1 cellular context compared by ENCODE assay signal in genomic region chr9:123679330-123679987, GRCh38.
A peak's percentile ranks its signal among the peaks of the same experiment; 100 is the strongest.
TF ChIP-seq lines count a peak whose summit lies in the region.

No MANE protein-coding gene starts in this region.

TF ChIP-seq in GM12878, 131 proteins besides CTCF, POLR2A, EP300 and RAD21 (continued from another document and continues in another):
- TF ChIP-seq SIN3A (IDR thresholded peaks at IDR 0.05; ENCODE audit: low read depth, low read length) (no peak), SMAD1 (IDR thresholded peaks at IDR 0.05; ENCODE audit: low read depth, partially characterized antibody) (no peak), PAX8 (IDR thresholded peaks at IDR 0.05) (no peak), NFIC (IDR thresholded peaks at IDR 0.05; ENCODE audit: low read depth, low read length) (peak; percentile 82), NFXL1 (IDR thresholded peaks at IDR 0.05; ENCODE audit: borderline replicate concordance) (no peak), ATF7 (IDR thresholded peaks at IDR 0.05; ENCODE audit: low read depth) (peak; percentile 64; the same call in 1 of the 2 replicates), STAT1 (conservative IDR thresholded peaks at IDR 0.05) (no peak), CEBPB (IDR thresholded peaks at IDR 0.05; ENCODE audit: borderline replicate concordance in 1 of 2, low read depth in 2 of 2, low read length in 2 of 2) (no peak), EZH2 (IDR thresholded peaks at IDR 0.05; ENCODE audit: borderline replicate concordance, control insufficient read depth, low read depth, low read length) (no peak), FOS (IDR thresholded peaks at IDR 0.05; ENCODE audit: borderline replicate concordance, extremely low read depth, insufficient read length) (no peak), CREM (IDR thresholded peaks at IDR 0.05; ENCODE audit: low read depth) (peak; percentile 75; the same call in 1 of the 2 replicates), RELA (IDR thresholded peaks at IDR 0.05; ENCODE audit: borderline replicate concordance, partially characterized antibody) (peak; percentile 48), SPI1 (IDR thresholded peaks at IDR 0.05; ENCODE audit: borderline replicate concordance, insufficient read depth, low read depth, low read length) (no peak), SMARCA5 (IDR thresholded peaks at IDR 0.05) (peak; percentile 82; the same call in 1 of the 2 replicates), CBFB (IDR thresholded peaks at IDR 0.05; ENCODE audit: low read depth) (0 out of 2 replicates have a peak, but pooled peaks have one; percentile 45), FOXK2 (IDR thresholded peaks at IDR 0.05) (no peak), RFX5 (IDR thresholded peaks at IDR 0.05; ENCODE audit: low read depth, low read length) (no peak), SREBF1 (IDR thresholded peaks at IDR 0.05; ENCODE audit: low read length) (no peak), POLR2AphosphoS2 (IDR thresholded peaks at IDR 0.05; ENCODE audit: low read depth, low read length) (no peak), MYB (IDR thresholded peaks at IDR 0.05; ENCODE audit: borderline replicate concordance, low read depth, low read length) (0 out of 2 replicates have a peak, but pooled peaks have one; percentile 19), POLR2AphosphoS5 (IDR thresholded peaks at IDR 0.05; ENCODE audit: low read length) (peak; percentile 61), ZBED1 (IDR thresholded peaks at IDR 0.05; ENCODE audit: borderline replicate concordance) (peak; percentile 75; the same call in 1 of the 2 replicates), STAT3 (IDR thresholded peaks at IDR 0.05; ENCODE audit: low read depth, low read length) (no peak), MAX (IDR thresholded peaks at IDR 0.05; ENCODE audit: low read depth, low read length) (no peak), SIX5 (IDR thresholded peaks at IDR 0.05; ENCODE audit: low read depth, low read length, severe bottlenecking) (no peak), BRCA1 (IDR thresholded peaks at IDR 0.05; ENCODE audit: low read depth, low read length) (no peak)
- TF ChIP-seq, protein P1, sequence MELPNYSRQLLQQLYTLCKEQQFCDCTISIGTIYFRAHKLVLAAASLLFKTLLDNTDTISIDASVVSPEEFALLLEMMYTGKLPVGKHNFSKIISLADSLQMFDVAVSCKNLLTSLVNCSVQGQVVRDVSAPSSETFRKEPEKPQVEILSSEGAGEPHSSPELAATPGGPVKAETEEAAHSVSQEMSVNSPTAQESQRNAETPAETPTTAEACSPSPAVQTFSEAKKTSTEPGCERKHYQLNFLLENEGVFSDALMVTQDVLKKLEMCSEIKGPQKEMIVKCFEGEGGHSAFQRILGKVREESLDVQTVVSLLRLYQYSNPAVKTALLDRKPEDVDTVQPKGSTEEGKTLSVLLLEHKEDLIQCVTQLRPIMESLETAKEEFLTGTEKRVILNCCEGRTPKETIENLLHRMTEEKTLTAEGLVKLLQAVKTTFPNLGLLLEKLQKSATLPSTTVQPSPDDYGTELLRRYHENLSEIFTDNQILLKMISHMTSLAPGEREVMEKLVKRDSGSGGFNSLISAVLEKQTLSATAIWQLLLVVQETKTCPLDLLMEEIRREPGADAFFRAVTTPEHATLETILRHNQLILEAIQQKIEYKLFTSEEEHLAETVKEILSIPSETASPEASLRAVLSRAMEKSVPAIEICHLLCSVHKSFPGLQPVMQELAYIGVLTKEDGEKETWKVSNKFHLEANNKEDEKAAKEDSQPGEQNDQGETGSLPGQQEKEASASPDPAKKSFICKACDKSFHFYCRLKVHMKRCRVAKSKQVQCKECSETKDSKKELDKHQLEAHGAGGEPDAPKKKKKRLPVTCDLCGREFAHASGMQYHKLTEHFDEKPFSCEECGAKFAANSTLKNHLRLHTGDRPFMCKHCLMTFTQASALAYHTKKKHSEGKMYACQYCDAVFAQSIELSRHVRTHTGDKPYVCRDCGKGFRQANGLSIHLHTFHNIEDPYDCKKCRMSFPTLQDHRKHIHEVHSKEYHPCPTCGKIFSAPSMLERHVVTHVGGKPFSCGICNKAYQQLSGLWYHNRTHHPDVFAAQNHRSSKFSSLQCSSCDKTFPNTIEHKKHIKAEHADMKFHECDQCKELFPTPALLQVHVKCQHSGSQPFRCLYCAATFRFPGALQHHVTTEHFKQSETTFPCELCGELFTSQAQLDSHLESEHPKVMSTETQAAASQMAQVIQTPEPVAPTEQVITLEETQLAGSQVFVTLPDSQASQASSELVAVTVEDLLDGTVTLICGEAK (IDR thresholded peaks at IDR 0.05; ENCODE audit: borderline replicate concordance), result no peak
- TF ChIP-seq, protein P2, sequence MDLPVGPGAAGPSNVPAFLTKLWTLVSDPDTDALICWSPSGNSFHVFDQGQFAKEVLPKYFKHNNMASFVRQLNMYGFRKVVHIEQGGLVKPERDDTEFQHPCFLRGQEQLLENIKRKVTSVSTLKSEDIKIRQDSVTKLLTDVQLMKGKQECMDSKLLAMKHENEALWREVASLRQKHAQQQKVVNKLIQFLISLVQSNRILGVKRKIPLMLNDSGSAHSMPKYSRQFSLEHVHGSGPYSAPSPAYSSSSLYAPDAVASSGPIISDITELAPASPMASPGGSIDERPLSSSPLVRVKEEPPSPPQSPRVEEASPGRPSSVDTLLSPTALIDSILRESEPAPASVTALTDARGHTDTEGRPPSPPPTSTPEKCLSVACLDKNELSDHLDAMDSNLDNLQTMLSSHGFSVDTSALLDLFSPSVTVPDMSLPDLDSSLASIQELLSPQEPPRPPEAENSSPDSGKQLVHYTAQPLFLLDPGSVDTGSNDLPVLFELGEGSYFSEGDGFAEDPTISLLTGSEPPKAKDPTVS (IDR thresholded peaks at IDR 0.05; ENCODE audit: low read depth, low read length), result no peak
- TF ChIP-seq, protein P3, sequence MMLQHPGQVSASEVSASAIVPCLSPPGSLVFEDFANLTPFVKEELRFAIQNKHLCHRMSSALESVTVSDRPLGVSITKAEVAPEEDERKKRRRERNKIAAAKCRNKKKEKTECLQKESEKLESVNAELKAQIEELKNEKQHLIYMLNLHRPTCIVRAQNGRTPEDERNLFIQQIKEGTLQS (IDR thresholded peaks at IDR 0.05; ENCODE audit: borderline replicate concordance, extremely low read depth, low read depth, low read length), result no peak
- TF ChIP-seq, protein P4, sequence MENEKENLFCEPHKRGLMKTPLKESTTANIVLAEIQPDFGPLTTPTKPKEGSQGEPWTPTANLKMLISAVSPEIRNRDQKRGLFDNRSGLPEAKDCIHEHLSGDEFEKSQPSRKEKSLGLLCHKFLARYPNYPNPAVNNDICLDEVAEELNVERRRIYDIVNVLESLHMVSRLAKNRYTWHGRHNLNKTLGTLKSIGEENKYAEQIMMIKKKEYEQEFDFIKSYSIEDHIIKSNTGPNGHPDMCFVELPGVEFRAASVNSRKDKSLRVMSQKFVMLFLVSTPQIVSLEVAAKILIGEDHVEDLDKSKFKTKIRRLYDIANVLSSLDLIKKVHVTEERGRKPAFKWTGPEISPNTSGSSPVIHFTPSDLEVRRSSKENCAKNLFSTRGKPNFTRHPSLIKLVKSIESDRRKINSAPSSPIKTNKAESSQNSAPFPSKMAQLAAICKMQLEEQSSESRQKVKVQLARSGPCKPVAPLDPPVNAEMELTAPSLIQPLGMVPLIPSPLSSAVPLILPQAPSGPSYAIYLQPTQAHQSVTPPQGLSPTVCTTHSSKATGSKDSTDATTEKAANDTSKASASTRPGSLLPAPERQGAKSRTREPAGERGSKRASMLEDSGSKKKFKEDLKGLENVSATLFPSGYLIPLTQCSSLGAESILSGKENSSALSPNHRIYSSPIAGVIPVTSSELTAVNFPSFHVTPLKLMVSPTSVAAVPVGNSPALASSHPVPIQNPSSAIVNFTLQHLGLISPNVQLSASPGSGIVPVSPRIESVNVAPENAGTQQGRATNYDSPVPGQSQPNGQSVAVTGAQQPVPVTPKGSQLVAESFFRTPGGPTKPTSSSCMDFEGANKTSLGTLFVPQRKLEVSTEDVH (IDR thresholded peaks at IDR 0.05; ENCODE audit: low read depth, partially characterized antibody), result no peak
- TF ChIP-seq, protein P5, sequence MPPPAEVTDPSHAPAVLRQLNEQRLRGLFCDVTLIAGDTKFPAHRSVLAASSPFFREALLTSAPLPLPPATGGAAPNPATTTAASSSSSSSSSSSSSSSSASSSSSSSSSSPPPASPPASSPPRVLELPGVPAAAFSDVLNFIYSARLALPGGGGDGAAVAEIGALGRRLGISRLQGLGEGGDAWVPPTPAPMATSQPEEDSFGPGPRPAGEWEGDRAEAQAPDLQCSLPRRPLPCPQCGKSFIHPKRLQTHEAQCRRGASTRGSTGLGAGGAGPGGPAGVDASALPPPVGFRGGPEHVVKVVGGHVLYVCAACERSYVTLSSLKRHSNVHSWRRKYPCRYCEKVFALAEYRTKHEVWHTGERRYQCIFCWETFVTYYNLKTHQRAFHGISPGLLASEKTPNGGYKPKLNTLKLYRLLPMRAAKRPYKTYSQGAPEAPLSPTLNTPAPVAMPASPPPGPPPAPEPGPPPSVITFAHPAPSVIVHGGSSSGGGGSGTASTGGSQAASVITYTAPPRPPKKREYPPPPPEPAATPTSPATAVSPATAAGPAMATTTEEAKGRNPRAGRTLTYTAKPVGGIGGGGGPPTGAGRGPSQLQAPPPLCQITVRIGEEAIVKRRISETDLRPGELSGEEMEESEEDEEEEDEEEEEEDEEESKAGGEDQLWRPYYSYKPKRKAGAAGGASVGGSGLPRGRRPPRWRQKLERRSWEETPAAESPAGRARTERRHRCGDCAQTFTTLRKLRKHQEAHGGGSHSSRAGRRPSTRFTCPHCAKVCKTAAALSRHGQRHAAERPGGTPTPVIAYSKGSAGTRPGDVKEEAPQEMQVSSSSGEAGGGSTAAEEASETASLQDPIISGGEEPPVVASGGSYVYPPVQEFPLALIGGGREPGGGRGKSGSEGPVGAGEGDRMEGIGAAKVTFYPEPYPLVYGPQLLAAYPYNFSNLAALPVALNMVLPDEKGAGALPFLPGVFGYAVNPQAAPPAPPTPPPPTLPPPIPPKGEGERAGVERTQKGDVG (CRISPR knock-in tag; IDR thresholded peaks at IDR 0.05), result no peak
- TF ChIP-seq, protein P6, sequence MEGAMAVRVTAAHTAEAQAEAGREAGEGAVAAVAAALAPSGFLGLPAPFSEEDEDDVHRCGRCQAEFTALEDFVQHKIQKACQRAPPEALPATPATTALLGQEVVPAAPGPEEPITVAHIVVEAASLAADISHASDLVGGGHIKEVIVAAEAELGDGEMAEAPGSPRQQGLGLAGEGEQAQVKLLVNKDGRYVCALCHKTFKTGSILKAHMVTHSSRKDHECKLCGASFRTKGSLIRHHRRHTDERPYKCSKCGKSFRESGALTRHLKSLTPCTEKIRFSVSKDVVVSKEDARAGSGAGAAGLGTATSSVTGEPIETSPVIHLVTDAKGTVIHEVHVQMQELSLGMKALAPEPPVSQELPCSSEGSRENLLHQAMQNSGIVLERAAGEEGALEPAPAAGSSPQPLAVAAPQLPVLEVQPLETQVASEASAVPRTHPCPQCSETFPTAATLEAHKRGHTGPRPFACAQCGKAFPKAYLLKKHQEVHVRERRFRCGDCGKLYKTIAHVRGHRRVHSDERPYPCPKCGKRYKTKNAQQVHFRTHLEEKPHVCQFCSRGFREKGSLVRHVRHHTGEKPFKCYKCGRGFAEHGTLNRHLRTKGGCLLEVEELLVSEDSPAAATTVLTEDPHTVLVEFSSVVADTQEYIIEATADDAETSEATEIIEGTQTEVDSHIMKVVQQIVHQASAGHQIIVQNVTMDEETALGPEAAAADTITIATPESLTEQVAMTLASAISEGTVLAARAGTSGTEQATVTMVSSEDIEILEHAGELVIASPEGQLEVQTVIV (IDR thresholded peaks at IDR 0.05; ENCODE audit: borderline replicate concordance, partially characterized antibody), result no peak
- TF ChIP-seq, protein P7, sequence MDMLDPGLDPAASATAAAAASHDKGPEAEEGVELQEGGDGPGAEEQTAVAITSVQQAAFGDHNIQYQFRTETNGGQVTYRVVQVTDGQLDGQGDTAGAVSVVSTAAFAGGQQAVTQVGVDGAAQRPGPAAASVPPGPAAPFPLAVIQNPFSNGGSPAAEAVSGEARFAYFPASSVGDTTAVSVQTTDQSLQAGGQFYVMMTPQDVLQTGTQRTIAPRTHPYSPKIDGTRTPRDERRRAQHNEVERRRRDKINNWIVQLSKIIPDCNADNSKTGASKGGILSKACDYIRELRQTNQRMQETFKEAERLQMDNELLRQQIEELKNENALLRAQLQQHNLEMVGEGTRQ (IDR thresholded peaks at IDR 0.05; ENCODE audit: borderline replicate concordance, low read depth, low read length), result no peak
- TF ChIP-seq, protein P8, sequence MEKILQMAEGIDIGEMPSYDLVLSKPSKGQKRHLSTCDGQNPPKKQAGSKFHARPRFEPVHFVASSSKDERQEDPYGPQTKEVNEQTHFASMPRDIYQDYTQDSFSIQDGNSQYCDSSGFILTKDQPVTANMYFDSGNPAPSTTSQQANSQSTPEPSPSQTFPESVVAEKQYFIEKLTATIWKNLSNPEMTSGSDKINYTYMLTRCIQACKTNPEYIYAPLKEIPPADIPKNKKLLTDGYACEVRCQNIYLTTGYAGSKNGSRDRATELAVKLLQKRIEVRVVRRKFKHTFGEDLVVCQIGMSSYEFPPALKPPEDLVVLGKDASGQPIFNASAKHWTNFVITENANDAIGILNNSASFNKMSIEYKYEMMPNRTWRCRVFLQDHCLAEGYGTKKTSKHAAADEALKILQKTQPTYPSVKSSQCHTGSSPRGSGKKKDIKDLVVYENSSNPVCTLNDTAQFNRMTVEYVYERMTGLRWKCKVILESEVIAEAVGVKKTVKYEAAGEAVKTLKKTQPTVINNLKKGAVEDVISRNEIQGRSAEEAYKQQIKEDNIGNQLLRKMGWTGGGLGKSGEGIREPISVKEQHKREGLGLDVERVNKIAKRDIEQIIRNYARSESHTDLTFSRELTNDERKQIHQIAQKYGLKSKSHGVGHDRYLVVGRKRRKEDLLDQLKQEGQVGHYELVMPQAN (conservative IDR thresholded peaks at IDR 0.05), result no peak
- TF ChIP-seq, protein P9, sequence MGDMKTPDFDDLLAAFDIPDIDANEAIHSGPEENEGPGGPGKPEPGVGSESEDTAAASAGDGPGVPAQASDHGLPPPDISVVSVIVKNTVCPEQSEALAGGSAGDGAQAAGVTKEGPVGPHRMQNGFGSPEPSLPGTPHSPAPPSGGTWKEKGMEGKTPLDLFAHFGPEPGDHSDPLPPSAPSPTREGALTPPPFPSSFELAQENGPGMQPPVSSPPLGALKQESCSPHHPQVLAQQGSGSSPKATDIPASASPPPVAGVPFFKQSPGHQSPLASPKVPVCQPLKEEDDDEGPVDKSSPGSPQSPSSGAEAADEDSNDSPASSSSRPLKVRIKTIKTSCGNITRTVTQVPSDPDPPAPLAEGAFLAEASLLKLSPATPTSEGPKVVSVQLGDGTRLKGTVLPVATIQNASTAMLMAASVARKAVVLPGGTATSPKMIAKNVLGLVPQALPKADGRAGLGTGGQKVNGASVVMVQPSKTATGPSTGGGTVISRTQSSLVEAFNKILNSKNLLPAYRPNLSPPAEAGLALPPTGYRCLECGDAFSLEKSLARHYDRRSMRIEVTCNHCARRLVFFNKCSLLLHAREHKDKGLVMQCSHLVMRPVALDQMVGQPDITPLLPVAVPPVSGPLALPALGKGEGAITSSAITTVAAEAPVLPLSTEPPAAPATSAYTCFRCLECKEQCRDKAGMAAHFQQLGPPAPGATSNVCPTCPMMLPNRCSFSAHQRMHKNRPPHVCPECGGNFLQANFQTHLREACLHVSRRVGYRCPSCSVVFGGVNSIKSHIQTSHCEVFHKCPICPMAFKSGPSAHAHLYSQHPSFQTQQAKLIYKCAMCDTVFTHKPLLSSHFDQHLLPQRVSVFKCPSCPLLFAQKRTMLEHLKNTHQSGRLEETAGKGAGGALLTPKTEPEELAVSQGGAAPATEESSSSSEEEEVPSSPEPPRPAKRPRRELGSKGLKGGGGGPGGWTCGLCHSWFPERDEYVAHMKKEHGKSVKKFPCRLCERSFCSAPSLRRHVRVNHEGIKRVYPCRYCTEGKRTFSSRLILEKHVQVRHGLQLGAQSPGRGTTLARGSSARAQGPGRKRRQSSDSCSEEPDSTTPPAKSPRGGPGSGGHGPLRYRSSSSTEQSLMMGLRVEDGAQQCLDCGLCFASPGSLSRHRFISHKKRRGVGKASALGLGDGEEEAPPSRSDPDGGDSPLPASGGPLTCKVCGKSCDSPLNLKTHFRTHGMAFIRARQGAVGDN (IDR thresholded peaks at IDR 0.05), result peak; percentile 90
